ENCODE assay signal across 22 cellular contexts in the genomic region with DNA sequence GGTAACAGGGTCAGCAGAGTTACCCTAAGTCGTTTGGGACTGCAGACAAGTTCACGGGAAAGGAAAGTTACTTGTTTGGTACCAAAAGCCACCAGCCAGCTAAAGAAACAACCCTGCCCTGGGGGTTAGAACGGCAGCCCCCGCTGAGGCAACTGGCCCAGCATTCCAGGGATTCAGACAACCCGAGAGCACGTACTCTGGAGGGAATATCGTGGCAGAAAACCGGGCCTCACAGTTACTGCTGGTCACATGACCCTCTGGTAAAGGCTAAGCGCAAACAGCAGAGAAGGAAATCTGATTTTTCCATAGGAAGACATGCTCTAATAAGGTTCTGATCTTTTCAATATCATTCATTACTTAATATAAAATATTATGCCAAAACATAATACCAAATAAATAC. TPM values are rescaled to one million over a fixed set of nuclear protein-coding genes. Genes with fewer than 3 reads are reported as not detected.
A peak's percentile ranks its signal among the peaks of the same experiment; 100 is the strongest.
DNase-seq lines count a peak whose midpoint lies in the region; ATAC-seq and TF ChIP-seq lines count a peak whose summit lies in the region.
"Had no signal": no experiment of that assay in that cellular context is flagged by ENCODE, and none has a peak within 500 bp of the region (broad histone marks: within the 10 kb centered on the region; RNA-seq: fewer than 3 reads in every experiment).

No MANE protein-coding gene starts in this region.

- no peaks in the 10 kb centered on the region; the same call in 1 of the 2 replicates for H3K9me1 ChIP-seq in IMR-90 (ENCODE audit: insufficient read depth, low read length)

- no peak overlapping the region for H3K23ac ChIP-seq in IMR-90 (ENCODE audit: low read depth, low read length)

- 0 out of 2 replicates have a peak overlapping the region, but pooled peaks have one; percentile 40 for H3K27ac Mint-ChIP-seq in GM23338
- peak overlapping the region; percentile 45 for H3K27ac Mint-ChIP-seq in stimulated activated effector memory CD8-positive, alpha-beta T cell treated with anti-CD3 and anti-CD28 coated beads, Interleukin-12 subunit alpha, Interleukin-12 subunit beta, amount 100 ng/mL, for 72 hours
- H3K27ac Mint-ChIP-seq: CD4-positive, CD25-positive, alpha-beta regulatory T cell; CD8-positive, alpha-beta memory T cell; IgD-negative memory B cell had no signal

- no peak overlapping the region for H3K14ac ChIP-seq in IMR-90 (replicated peaks; ENCODE audit: low read depth, low read length)

- no peaks in the 10 kb centered on the region for H3F3A ChIP-seq in GM23338 (replicated peaks; ENCODE audit: low read depth)

- H3K4me1 ChIP-seq in GM23338 (ENCODE audit: insufficient read depth): peaks cover 8% of the 10 kb centered on the region; the same call in 1 of the 2 replicates
- H3K4me1 ChIP-seq in IMR-90 (ENCODE audit: control insufficient read depth, insufficient read depth, low read length): no peaks in the 10 kb centered on the region

- DNase-seq in GM23338 (ENCODE audit: low spot score) (no peak), IMR-90 (no peak), islet precursor cell (peak; percentile 74), SW480 (ENCODE audit: low spot score) (no peak), WERI-Rb-1 (no peak)
- DNase-seq in stimulated activated effector memory CD8-positive, alpha-beta T cell treated with anti-CD3 and anti-CD28 coated beads, Interleukin-12 subunit alpha, Interleukin-12 subunit beta, amount 100 ng/mL, for 72 hours (ENCODE audit: low spot score in 2 of 2): no peak
- no peak for DNase-seq in activated naive CD4-positive, alpha-beta T cell treated with Interleukin-2 at 50 U/mL for 16 hours
- DNase-seq: ACHN; BE2C; C1 segment of cervical spinal cord; CD4-positive, CD25-positive, alpha-beta regulatory T cell; CD8-positive, alpha-beta memory T cell; COR-L47; DMS 273 treated with DMSO at 0.1 percent for 48 hours; DMS53; DND-41; EL; HCEC 1CT; KG1 had no signal

- H3K9me3 Mint-ChIP-seq in GM23338: no peaks in the 10 kb centered on the region
- H3K9me3 Mint-ChIP-seq in stimulated activated effector memory CD8-positive, alpha-beta T cell treated with anti-CD3 and anti-CD28 coated beads, Interleukin-12 subunit alpha, Interleukin-12 subunit beta, amount 100 ng/mL, for 72 hours: no peaks in the 10 kb centered on the region
- H3K9me3 Mint-ChIP-seq: CD8-positive, alpha-beta memory T cell; IgD-negative memory B cell had no signal

- POLR2A ChIA-PET in IMR-90 (lab: Charles Lee; ENCODE audit: unreplicated experiment): no interaction called here

- H3K79me2 ChIP-seq in GM23338 (replicated peaks; ENCODE audit: insufficient read depth): no peaks in the 10 kb centered on the region

- H2AFZ ChIP-seq in GM23338: peak overlapping the region; percentile 72
- H2AFZ ChIP-seq in IMR-90 (replicated peaks; ENCODE audit: low read length, poor library complexity): no peak overlapping the region

- H3K4me3 ChIP-seq in GM23338 (no peak overlapping the region), IMR-90 (ENCODE audit: insufficient read depth, low read depth, low read length) (no peak overlapping the region), WERI-Rb-1 (ENCODE audit: low read depth, low read length) (no peak overlapping the region)

- no peak for TF ChIP-seq POLR2A in IMR-90 (IDR thresholded peaks at IDR 0.05; ENCODE audit: low read depth, low read length)

- dilution Hi-C loops in IMR-90 (cut with HindIII; ENCODE audit: low sequenced_read_pairs, unreplicated experiment): no loop called here

- H2BK120ac ChIP-seq in IMR-90 (ENCODE audit: low read depth, low read length): no peak overlapping the region

- H2BK5ac ChIP-seq in IMR-90 (ENCODE audit: low read depth, low read length, poor library complexity, severe bottlenecking): no peak overlapping the region

- H3K56ac ChIP-seq in IMR-90 (ENCODE audit: extremely low read depth, insufficient read depth, low read length): no peak overlapping the region

- no peak overlapping the region for H2BK20ac ChIP-seq in IMR-90 (ENCODE audit: low read depth, low read length)

- no peak overlapping the region for H3K4ac ChIP-seq in IMR-90 (ENCODE audit: low read depth, low read length)

- H3K9me3 ChIP-seq in IMR-90 (ENCODE audit: control insufficient read depth, insufficient read depth, low read length): no peaks in the 10 kb centered on the region
- H3K9me3 ChIP-seq in WERI-Rb-1 (ENCODE audit: severe bottlenecking): no peaks in the 10 kb centered on the region
- H3K9me3 ChIP-seq: BE2C had no signal

- intact Hi-C loops in IMR-90 (cut with micrococcal nuclease): no loop called here

- H3K27me3 Mint-ChIP-seq in GM23338 (ENCODE audit: insufficient read depth, low read depth, poor library complexity): peaks cover 4% of the 10 kb centered on the region
- H3K27me3 Mint-ChIP-seq: CD4-positive, CD25-positive, alpha-beta regulatory T cell; CD8-positive, alpha-beta memory T cell; IgD-negative memory B cell had no signal

- H3K4me3 Mint-ChIP-seq in GM23338: no peak overlapping the region
- H3K4me3 Mint-ChIP-seq in stimulated activated effector memory CD8-positive, alpha-beta T cell treated with anti-CD3 and anti-CD28 coated beads, Interleukin-12 subunit alpha, Interleukin-12 subunit beta, amount 100 ng/mL, for 72 hours: no peak overlapping the region
- H3K4me3 Mint-ChIP-seq: CD4-positive, CD25-positive, alpha-beta regulatory T cell; CD8-positive, alpha-beta memory T cell; IgD-negative memory B cell had no signal

- CTCF ChIA-PET in IMR-90 (lab: Yijun Ruan, JAX): no interaction called here

- WGBS in IMR-90 (ENCODE audit: extremely low coverage in 2 of 2, insufficient read length in 1 of 2), 2 experiments: 66% methylated on average over 6 of the region's 9 CpGs; no CpG with 5 or more reads in 1 of the 2 experiments

- H3K27me3 ChIP-seq in GM23338 (ENCODE audit: insufficient read depth) (no peaks in the 10 kb centered on the region), IMR-90 (ENCODE audit: control insufficient read depth, insufficient read depth, low read length) (no peaks in the 10 kb centered on the region; the same call in 1 of the 2 replicates), WERI-Rb-1 (ENCODE audit: insufficient read depth, low read depth, severe bottlenecking) (no peaks in the 10 kb centered on the region)
- H3K27me3 ChIP-seq: BE2C had no signal

- H4K20me1 ChIP-seq in GM23338 (replicated peaks; ENCODE audit: insufficient read depth) (no peaks in the 10 kb centered on the region), IMR-90 (ENCODE audit: insufficient read depth, low read length) (no peaks in the 10 kb centered on the region)

- H3K36me3 Mint-ChIP-seq in GM23338 (ENCODE audit: low read depth): no peaks in the 10 kb centered on the region
- H3K36me3 Mint-ChIP-seq in stimulated activated effector memory CD8-positive, alpha-beta T cell treated with anti-CD3 and anti-CD28 coated beads, Interleukin-12 subunit alpha, Interleukin-12 subunit beta, amount 100 ng/mL, for 72 hours: no peaks in the 10 kb centered on the region

- H4K5ac ChIP-seq in IMR-90 (ENCODE audit: low read depth, low read length): no peak overlapping the region

- H3K4me1 Mint-ChIP-seq in GM23338: peaks cover 11% of the 10 kb centered on the region; the same call in 2 of the 3 replicates
- H3K4me1 Mint-ChIP-seq in stimulated activated effector memory CD8-positive, alpha-beta T cell treated with anti-CD3 and anti-CD28 coated beads, Interleukin-12 subunit alpha, Interleukin-12 subunit beta, amount 100 ng/mL, for 72 hours: no peaks in the 10 kb centered on the region
- H3K4me1 Mint-ChIP-seq: IgD-negative memory B cell had no signal

- no peak for TF ChIP-seq CTCF in GM23338 (conservative IDR thresholded peaks at IDR 0.05; ENCODE audit: low read depth in 2 of 2)
- TF ChIP-seq CTCF in IMR-90 (conservative IDR thresholded peaks at IDR 0.05; ENCODE audit: low read depth, low read length): no peak
- TF ChIP-seq CTCF in WERI-Rb-1 (IDR thresholded peaks at IDR 0.05; ENCODE audit: low read depth, low read length): no peak

- no TSS peak for BruUV-seq in IMR-90 (replicated peaks; lab: Mats Ljungman, UMichigan)

- H2AK9ac ChIP-seq in IMR-90 (replicated peaks; ENCODE audit: low read depth, low read length, poor library complexity): peak overlapping the region; percentile 73

- no peak for TF ChIP-seq RAD21 in IMR-90 (IDR thresholded peaks at IDR 0.05; ENCODE audit: low read length)

- H3K9me2 ChIP-seq in GM23338 (ENCODE audit: insufficient read depth): no peaks in the 10 kb centered on the region

- no peak overlapping the region for H2BK15ac ChIP-seq in IMR-90 (ENCODE audit: low read depth, low read length)

- in situ Hi-C loops in IMR-90 (cut with MboI; ENCODE audit: low sequenced_read_pairs): no loop called here

- H3K27ac ChIP-seq in GM23338 (ENCODE audit: low read depth) (no peak overlapping the region), IMR-90 (ENCODE audit: insufficient read depth, low read length) (no peak overlapping the region), WERI-Rb-1 (no peak overlapping the region)
- H3K27ac ChIP-seq: HL-60 had no signal

- H3K4me2 ChIP-seq in GM23338 (no peak overlapping the region), IMR-90 (ENCODE audit: low read depth, low read length) (no peak overlapping the region)

- H3K79me1 ChIP-seq in IMR-90 (ENCODE audit: low read depth in 1 of 2, low read length in 2 of 2): no peaks in the 10 kb centered on the region

- H2AK5ac ChIP-seq in IMR-90 (ENCODE audit: low read depth, low read length): no peak overlapping the region

- no peak overlapping the region for H3K9ac ChIP-seq in IMR-90 (ENCODE audit: low read depth, low read length)

- no peak overlapping the region for H4K8ac ChIP-seq in IMR-90 (ENCODE audit: low read depth in 2 of 2, low read length in 2 of 2)

- H3K36me3 ChIP-seq in GM23338 (ENCODE audit: insufficient read depth) (no peaks in the 10 kb centered on the region), IMR-90 (ENCODE audit: control insufficient read depth, insufficient read depth, low read length) (no peaks in the 10 kb centered on the region), WERI-Rb-1 (no peaks in the 10 kb centered on the region)
- H3K36me3 ChIP-seq: BE2C had no signal

- H3K18ac ChIP-seq in IMR-90 (ENCODE audit: low read depth, low read length): no peak overlapping the region

- H4K91ac ChIP-seq in IMR-90 (ENCODE audit: insufficient read depth, low read depth, low read length): no peak overlapping the region

- ATAC-seq in GM23338: no peak
- no peak for ATAC-seq in IMR-90 (ENCODE audit: low read depth)
- no peak for ATAC-seq in stimulated activated effector memory CD8-positive, alpha-beta T cell treated with anti-CD3 and anti-CD28 coated beads, Interleukin-12 subunit alpha, Interleukin-12 subunit beta, amount 100 ng/mL, for 72 hours

RNA-seq across cellular contexts. Expression of a gene that starts 22.5 kb away (rescaled TPM):
- total RNA-seq in GM23338 (2014; rRNA removed; shearing (Covaris generic)): not detected in 2 replicates
- polyA plus RNA-seq in GM23338 (2016; fragmentation: Nextera tagmentation; extraction: Ambion mirVana) (0.38 TPM in 1 of 2 replicates, not detected in the other), IMR-90 (2012; rRNA removed) (not detected in 2 replicates)
- not detected in 2 replicates for total RNA-seq in IMR-90 (2012; rRNA removed)
- polyA plus RNA-seq in IMR-90 (2012; cell fraction: cytosol; rRNA removed): not detected in 2 replicates
- not detected in 2 replicates for polyA plus RNA-seq in IMR-90 (2012; cell fraction: nucleus; rRNA removed; ENCODE audit: low replicate concordance)
- total RNA-seq: CD4-positive, CD25-positive, alpha-beta regulatory T cell; CD8-positive, alpha-beta memory T cell; H4 had no signal
- polyA plus RNA-seq: CD8-positive, alpha-beta memory T cell; IgD-negative memory B cell had no signal

RNA-seq across cellular contexts. Expression of a gene that starts 35.3 kb away (rescaled TPM):
- 18.4 and 23.4 TPM in 2 replicates for total RNA-seq in GM23338 (2014; rRNA removed; shearing (Covaris generic))
- polyA plus RNA-seq in GM23338 (2016; fragmentation: Nextera tagmentation; extraction: Ambion mirVana) (5.0 and 5.3 TPM in 2 replicates), IMR-90 (2012; rRNA removed) (1.6 and 2.2 TPM in 2 replicates)
- total RNA-seq in IMR-90 (2012; rRNA removed): 4.7 and 5.0 TPM in 2 replicates
- 1.3 TPM in 2 replicates for polyA plus RNA-seq in IMR-90 (2012; cell fraction: cytosol; rRNA removed)
- polyA plus RNA-seq in IMR-90 (2012; cell fraction: nucleus; rRNA removed; ENCODE audit: low replicate concordance): 0.72 and 2.1 TPM in 2 replicates
